ENCODE assay signal across 8 cellular contexts in the genomic region with DNA sequence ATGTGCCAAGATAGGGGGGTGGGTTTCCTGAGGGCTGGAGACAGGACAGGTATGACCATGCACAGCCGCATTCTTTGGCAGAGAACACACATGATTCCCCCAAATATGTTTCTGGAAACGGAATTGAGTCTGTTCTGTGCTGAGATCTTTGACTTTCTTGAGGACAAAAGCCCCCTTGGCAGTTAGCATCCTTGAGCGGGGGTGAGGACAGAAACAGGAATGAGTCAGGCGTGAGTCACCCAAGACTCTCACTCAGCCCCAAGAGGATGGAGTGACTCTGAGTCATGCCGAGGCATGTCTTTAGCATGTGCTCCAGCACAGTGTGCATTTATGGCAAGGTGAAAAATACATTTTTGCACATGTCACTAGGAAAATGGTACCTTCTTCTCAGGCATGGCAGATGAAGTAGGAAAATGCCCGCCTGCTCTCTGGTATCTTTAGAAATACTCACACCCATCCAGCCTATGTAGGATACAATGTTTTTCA. TPM values are rescaled to one million over a fixed set of nuclear protein-coding genes. Genes with fewer than 3 reads are reported as not detected.
DNase-seq lines count a peak whose midpoint lies in the region; ATAC-seq lines count a peak whose summit lies in the region.

No MANE protein-coding gene starts in this region.

- H3K4me3 ChIP-seq in subcutaneous abdominal adipose tissue (ENCODE audit: low read depth in 1 of 5, low read length in 5 of 5), result no peak overlapping the region

- H3K9me3 Mint-ChIP-seq in activated CD4-positive, alpha-beta T cell treated with anti-CD3 and anti-CD28 coated beads, Interleukin-2, amount 10 ng/mL, durations not matched to agents 24 days and 14 days, result no peaks in the 10 kb centered on the region

- intact Hi-C loops in activated CD4-positive, alpha-beta T cell treated with anti-CD3 and anti-CD28 coated beads, Interleukin-2, amount 10 ng/mL, durations not matched to agents 24 days and 14 days (cut with micrococcal nuclease), result loop anchor here (1.0 to 5.0 kb wide), 5 partner anchors 9 to 40 kb away; no protein-coding TSS in a partner anchor

- no peaks in the 10 kb centered on the region for H3K27me3 ChIP-seq in subcutaneous abdominal adipose tissue (ENCODE audit: control insufficient read depth in 5 of 5, insufficient read depth in 4 of 5, low read length in 5 of 5)

- no peaks in the 10 kb centered on the region for H3K9me3 ChIP-seq in subcutaneous abdominal adipose tissue (ENCODE audit: control insufficient read depth in 5 of 5, low read length in 5 of 5)

- H3K36me3 Mint-ChIP-seq in activated CD4-positive, alpha-beta T cell treated with anti-CD3 and anti-CD28 coated beads, Interleukin-2, amount 10 ng/mL, durations not matched to agents 24 days and 14 days (ENCODE audit: low read depth), result peaks cover 93% of the 10 kb centered on the region

- H3K4me1 Mint-ChIP-seq in activated CD4-positive, alpha-beta T cell treated with anti-CD3 and anti-CD28 coated beads, Interleukin-2, amount 10 ng/mL, durations not matched to agents 24 days and 14 days, result peaks cover 89% of the 10 kb centered on the region

- H3K9ac ChIP-seq in subcutaneous abdominal adipose tissue (ENCODE audit: low read length in 5 of 5), result peak overlapping the region in 1 of 5 donors; percentile 23

- H3K27ac Mint-ChIP-seq in activated CD4-positive, alpha-beta T cell treated with anti-CD3 and anti-CD28 coated beads, Interleukin-2, amount 10 ng/mL, durations not matched to agents 24 days and 14 days, result peak overlapping the region; percentile 93

- peak overlapping the region; percentile 73 for H3K27ac ChIP-seq in subcutaneous abdominal adipose tissue (ENCODE audit: low read depth, low read length)

- peak overlapping the region; percentile 84 for H3K4me3 Mint-ChIP-seq in activated CD4-positive, alpha-beta T cell treated with anti-CD3 and anti-CD28 coated beads, Interleukin-2, amount 10 ng/mL, durations not matched to agents 24 days and 14 days

- H3K36me3 ChIP-seq in subcutaneous abdominal adipose tissue (ENCODE audit: control insufficient read depth in 5 of 5, insufficient read depth in 5 of 5, low read length in 5 of 5), result no peaks in the 10 kb centered on the region

- H3K27me3 Mint-ChIP-seq in activated CD4-positive, alpha-beta T cell treated with anti-CD3 and anti-CD28 coated beads, Interleukin-2, amount 10 ng/mL, durations not matched to agents 24 days and 14 days, result no peaks in the 10 kb centered on the region

- DNase-seq in COLO829 (ENCODE audit: low spot score) (peak; percentile 92), HUDEP-2 (lab: John Stamatoyannopoulos, UW; ENCODE audit: unreplicated experiment in 76 of 76) (peak in 67 of 76 experiments; percentile 14 to 86 (median 59)), dermis blood vessel endothelial cell (peak; percentile 99), myocyte (ENCODE audit: low read depth) (peak; percentile 89), DMS153 treated with DMSO at 0.1 percent for 48 hours (lab: John Stamatoyannopoulos, UW; ENCODE audit: unreplicated experiment) (no peak)
- DNase-seq in activated CD4-positive, alpha-beta T cell treated with anti-CD3 and anti-CD28 coated beads, Interleukin-2, amount 10 ng/mL, durations not matched to agents 24 days and 14 days, result peak; percentile 93

- peaks cover 0 to 38% (median 3%) of the 10 kb centered on the region in 5 donors for H3K4me1 ChIP-seq in subcutaneous abdominal adipose tissue (ENCODE audit: control insufficient read depth in 5 of 5, insufficient read depth in 5 of 5, low read length in 5 of 5)

- peak; percentile 76 for ATAC-seq in GM21423 (IDR thresholded peaks at IDR 0.05; ENCODE audit: unreplicated experiment)

RNA-seq across cellular contexts. Expression of gene DAD1, which starts 52.1 kb away (rescaled TPM):
- 255 and 266 TPM in 2 replicates for total RNA-seq in activated CD4-positive, alpha-beta T cell treated with anti-CD3 and anti-CD28 coated beads, Interleukin-2, amount 10 ng/mL, durations not matched to agents 24 days and 14 days
- total RNA-seq in dermis blood vessel endothelial cell (270 and 389 TPM in 2 replicates), myocyte (269 and 398 TPM in 2 replicates)
- 450 TPM for polyA plus RNA-seq in myocyte (2012)
